9 cellular contexts compared by ENCODE assay signal in genomic region chr1:243312962-243313634, GRCh38. TPM values are rescaled to one million over a fixed set of nuclear protein-coding genes. Genes with fewer than 3 reads are reported as not detected.
A peak's percentile ranks its signal among the peaks of the same experiment; 100 is the strongest.
DNase-seq lines count a peak whose midpoint lies in the region; ATAC-seq and TF ChIP-seq lines count a peak whose summit lies in the region.
"Had no signal": no experiment of that assay in that cellular context is flagged by ENCODE, and none has a peak within 500 bp of the region (broad histone marks: within the 10 kb centered on the region; RNA-seq: fewer than 3 reads in every experiment).

No MANE protein-coding gene starts in this region.

- POLR2A ChIA-PET in HEK293T (lab: Yijun Ruan, JAX), result interaction anchor here (0.9 kb wide), 1 partner anchor 57 kb away, joined by 4 read pairs; the partner anchor contains the start of gene SDCCAG8

- no peak overlapping the region for H3K9ac ChIP-seq in Karpas-422 (ENCODE audit: low read length)

- H2AFZ ChIP-seq in Karpas-422 (ENCODE audit: low read length), result peak overlapping the region; percentile 74

- peak overlapping the region; percentile 18 for H3K4me2 ChIP-seq in Karpas-422 (ENCODE audit: low read depth, low read length, poor library complexity, severe bottlenecking)

- no peak overlapping the region for H3K27ac ChIP-seq in Karpas-422 (ENCODE audit: low read length)
- peak overlapping the region; percentile 54 for H3K27ac ChIP-seq in muscle layer of duodenum (ENCODE audit: low read length)
- no peak overlapping the region for H3K27ac ChIP-seq in effector memory CD4-positive, alpha-beta T cell (ENCODE audit: insufficient read depth, low read length, poor library complexity, severe bottlenecking)

- no peaks in the 10 kb centered on the region for H3K9me2 ChIP-seq in Karpas-422 (replicated peaks; ENCODE audit: insufficient read depth, low read length)

- ATAC-seq in GM18519 (IDR thresholded peaks at IDR 0.05; ENCODE audit: low FRiP score, unreplicated experiment) (peak; percentile 33), HG02571 (IDR thresholded peaks at IDR 0.05; ENCODE audit: unreplicated experiment) (peak; percentile 30)
- no peak for ATAC-seq in stimulated activated naive CD8-positive, alpha-beta T cell treated with anti-CD3 and anti-CD28 coated beads, Interleukin-15, Interleukin-2, amounts not matched to agents 100 U/mL and 50 U/mL, for 24 hours

- H3K36me3 ChIP-seq in Karpas-422 (ENCODE audit: insufficient read depth, low read length) (no peaks in the 10 kb centered on the region), muscle layer of duodenum (ENCODE audit: control insufficient read depth in 1 of 2, insufficient read depth in 2 of 2, low read length in 2 of 2) (peaks cover 9 to 11% of the 10 kb centered on the region in 2 donors)
- H3K36me3 ChIP-seq in effector memory CD4-positive, alpha-beta T cell (ENCODE audit: control insufficient read depth, insufficient read depth, low read length), result peaks cover 11% of the 10 kb centered on the region

- DNase-seq in Karpas-422 (no peak), HEK293T (ENCODE audit: extremely low spot score) (no peak)
- DNase-seq in activated CD4-positive, alpha-beta T cell treated with anti-CD3 and anti-CD28 coated beads, Interleukin-2, amount 50 U/mL, for 4 hours, result no peak
- DNase-seq in stimulated activated naive CD8-positive, alpha-beta T cell treated with anti-CD3 and anti-CD28 coated beads, Interleukin-15, Interleukin-2, amounts not matched to agents 100 U/mL and 50 U/mL, for 24 hours, result no peak
- no peak for DNase-seq in effector memory CD4-positive, alpha-beta T cell
- DNase-seq: T-helper 9 cell had no signal

- H3K4me1 ChIP-seq in Karpas-422 (ENCODE audit: low read length), result peaks cover 13% of the 10 kb centered on the region
- H3K4me1 ChIP-seq in muscle layer of duodenum (ENCODE audit: control insufficient read depth in 1 of 2, insufficient read depth in 2 of 2, low read length in 2 of 2), result no peaks in the 10 kb centered on the region
- H3K4me1 ChIP-seq in effector memory CD4-positive, alpha-beta T cell (ENCODE audit: control insufficient read depth, insufficient read depth, low read length, poor library complexity, severe bottlenecking), result no peaks in the 10 kb centered on the region

- H3K9me3 ChIP-seq in Karpas-422 (ENCODE audit: low read length), result no peaks in the 10 kb centered on the region
- H3K9me3 ChIP-seq in muscle layer of duodenum (ENCODE audit: control insufficient read depth in 1 of 2, low read length in 2 of 2), result no peaks in the 10 kb centered on the region
- no peaks in the 10 kb centered on the region for H3K9me3 ChIP-seq in effector memory CD4-positive, alpha-beta T cell (ENCODE audit: control insufficient read depth, low read length)

- H3K27me3 ChIP-seq in Karpas-422 (ENCODE audit: low read length), result no peaks in the 10 kb centered on the region
- no peaks in the 10 kb centered on the region for H3K27me3 ChIP-seq in muscle layer of duodenum (ENCODE audit: low read depth, low read length)
- H3K27me3 ChIP-seq in effector memory CD4-positive, alpha-beta T cell (replicated peaks; ENCODE audit: control insufficient read depth, insufficient read depth, low read length, poor library complexity, severe bottlenecking), result no peaks in the 10 kb centered on the region

- no peaks in the 10 kb centered on the region for H4K20me1 ChIP-seq in Karpas-422 (ENCODE audit: insufficient read depth, low read depth, low read length)

- H3K79me2 ChIP-seq in Karpas-422 (ENCODE audit: low read length), result peaks cover 5% of the 10 kb centered on the region; the same call in 1 of the 2 replicates

- H3K4me3 ChIP-seq in Karpas-422 (ENCODE audit: low read length) (no peak overlapping the region), muscle layer of duodenum (ENCODE audit: low read depth in 1 of 2, low read length in 2 of 2) (no peak overlapping the region)
- no peak overlapping the region for H3K4me3 ChIP-seq in effector memory CD4-positive, alpha-beta T cell (ENCODE audit: insufficient read depth, low read depth, low read length, poor library complexity, severe bottlenecking)

- CTCF ChIA-PET in HEK293T (lab: Yijun Ruan, JAX), result no interaction called here

TF ChIP-seq in HEK293T, 16 proteins besides CTCF, POLR2A, EP300 and RAD21:
- no peak for TF ChIP-seq LEF1 (IDR thresholded peaks at IDR 0.05; ENCODE audit: borderline replicate concordance)
- no peak for TF ChIP-seq FOXM1 (IDR thresholded peaks at IDR 0.05; ENCODE audit: borderline replicate concordance)
- no peak for TF ChIP-seq BHLHE40 (IDR thresholded peaks at IDR 0.05; ENCODE audit: borderline replicate concordance)
- no peak for TF ChIP-seq HDGF (IDR thresholded peaks at IDR 0.05; ENCODE audit: borderline replicate concordance)
- no peak for TF ChIP-seq PKNOX1 (IDR thresholded peaks at IDR 0.05)
- TF ChIP-seq SUZ12 (IDR thresholded peaks at IDR 0.05), result no peak
TF ChIP-seq in HEK293T: peak in this region for 0.

RNA-seq across cellular contexts. Expression of gene SDCCAG8, which starts 57.3 kb away (rescaled TPM):
- total RNA-seq in Karpas-422 (2014; rRNA removed; shearing (Covaris generic); ENCODE audit: low replicate concordance), result 36.6 and 41.0 TPM in 2 replicates

RNA-seq across cellular contexts. Expression of gene CEP170, which starts 58.0 kb away (rescaled TPM):
- total RNA-seq in Karpas-422 (2014; rRNA removed; shearing (Covaris generic); ENCODE audit: low replicate concordance), result 87.3 and 124 TPM in 2 replicates
